ENCODE assay signal across 1 cellular context in genomic region chr19:8001995-8002849, GRCh38.
A peak's percentile ranks its signal among the peaks of the same experiment; 100 is the strongest.
TF ChIP-seq lines count a peak whose summit lies in the region.

No MANE protein-coding gene starts in this region.

TF ChIP-seq in HepG2, 621 proteins besides CTCF, POLR2A, EP300 and RAD21 (continued from another document and continues in another):
- TF ChIP-seq GATAD1 (CRISPR knock-in tag; IDR thresholded peaks at IDR 0.05) (peak; percentile 62), PBX2 (CRISPR knock-in tag; IDR thresholded peaks at IDR 0.05) (no peak), BRCA1 (CRISPR knock-in tag; IDR thresholded peaks at IDR 0.05) (no peak), ZNF451 (CRISPR knock-in tag; IDR thresholded peaks at IDR 0.05) (no peak), ZNF430 (CRISPR knock-in tag; IDR thresholded peaks at IDR 0.05) (no peak), MXD4 (CRISPR knock-in tag; IDR thresholded peaks at IDR 0.05) (0 out of 2 replicates have a peak, but pooled peaks have one; percentile 27), ELF1 (CRISPR knock-in tag; IDR thresholded peaks at IDR 0.05) (no peak), HMGXB4 (CRISPR knock-in tag; IDR thresholded peaks at IDR 0.05; ENCODE audit: borderline replicate concordance in 1 of 2, low read depth in 1 of 2) (peak; percentile 49 to 90; a peak in 3 of 4 replicates), CREM (IDR thresholded peaks at IDR 0.05) (no peak), CREM (CRISPR knock-in tag; IDR thresholded peaks at IDR 0.05) (no peak), TAF1 (CRISPR knock-in tag; IDR thresholded peaks at IDR 0.05) (no peak), MTF2 (CRISPR knock-in tag; IDR thresholded peaks at IDR 0.05; ENCODE audit: borderline replicate concordance) (no peak), POGZ (CRISPR knock-in tag; IDR thresholded peaks at IDR 0.05) (no peak), NFYB (CRISPR knock-in tag; IDR thresholded peaks at IDR 0.05) (no peak), HDAC2 (CRISPR knock-in tag; IDR thresholded peaks at IDR 0.05) (no peak), ZBTB14 (CRISPR knock-in tag; IDR thresholded peaks at IDR 0.05) (no peak), XBP1 (CRISPR knock-in tag; IDR thresholded peaks at IDR 0.05) (no peak), SSRP1 (CRISPR knock-in tag; IDR thresholded peaks at IDR 0.05) (no peak), NFIB (CRISPR knock-in tag; IDR thresholded peaks at IDR 0.05; ENCODE audit: borderline replicate concordance) (no peak), SRF (IDR thresholded peaks at IDR 0.05; ENCODE audit: low read depth, low read length) (no peak), TRIM22 (IDR thresholded peaks at IDR 0.05) (no peak), ZBTB25 (CRISPR knock-in tag; IDR thresholded peaks at IDR 0.05) (0 out of 2 replicates have a peak, but pooled peaks have one; percentile 63), FOXJ3 (CRISPR knock-in tag; IDR thresholded peaks at IDR 0.05; ENCODE audit: borderline replicate concordance) (no peak), ZBTB46 (CRISPR knock-in tag; IDR thresholded peaks at IDR 0.05; ENCODE audit: borderline replicate concordance) (no peak), NAIF1 (CRISPR knock-in tag; IDR thresholded peaks at IDR 0.05; ENCODE audit: borderline replicate concordance) (no peak), ZEB1 (IDR thresholded peaks at IDR 0.05; ENCODE audit: insufficient replicate concordance, low read depth) (no peak), EEA1 (CRISPR knock-in tag; IDR thresholded peaks at IDR 0.05; ENCODE audit: borderline replicate concordance) (no peak), FOXO1 (CRISPR knock-in tag; IDR thresholded peaks at IDR 0.05) (no peak), IKZF5 (CRISPR knock-in tag; IDR thresholded peaks at IDR 0.05) (peak; percentile 42; the same call in 1 of the 2 replicates), POLR2G (IDR thresholded peaks at IDR 0.05; ENCODE audit: low read depth, low read length) (no peak), TARDBP (CRISPR knock-in tag; IDR thresholded peaks at IDR 0.05) (no peak), NCOA5 (CRISPR knock-in tag; IDR thresholded peaks at IDR 0.05) (no peak), ESRRA (CRISPR knock-in tag; IDR thresholded peaks at IDR 0.05; ENCODE audit: low read depth) (no peak), ZNF326 (CRISPR knock-in tag; IDR thresholded peaks at IDR 0.05; ENCODE audit: borderline replicate concordance) (no peak), KDM6A (CRISPR knock-in tag; IDR thresholded peaks at IDR 0.05; ENCODE audit: low read depth) (no peak), EZH2 (conservative IDR thresholded peaks at IDR 0.05; ENCODE audit: low read depth, low read length) (no peak), TFDP2 (CRISPR knock-in tag; IDR thresholded peaks at IDR 0.05) (0 out of 2 replicates have a peak, but pooled peaks have one; percentile 49), TCF12 (IDR thresholded peaks at IDR 0.05) (no peak), TCF12 (CRISPR knock-in tag; IDR thresholded peaks at IDR 0.05) (no peak), ZNF335 (CRISPR knock-in tag; IDR thresholded peaks at IDR 0.05) (no peak), ZNF570 (CRISPR knock-in tag; IDR thresholded peaks at IDR 0.05; ENCODE audit: borderline replicate concordance) (no peak), MTA1 (CRISPR knock-in tag; IDR thresholded peaks at IDR 0.05; ENCODE audit: borderline replicate concordance) (no peak), ZNF253 (CRISPR knock-in tag; IDR thresholded peaks at IDR 0.05; ENCODE audit: borderline replicate concordance) (no peak), HINFP (CRISPR knock-in tag; IDR thresholded peaks at IDR 0.05; ENCODE audit: low read depth) (no peak), ZNF432 (CRISPR knock-in tag; IDR thresholded peaks at IDR 0.05; ENCODE audit: borderline replicate concordance) (no peak), SP4 (CRISPR knock-in tag; IDR thresholded peaks at IDR 0.05) (0 out of 2 replicates have a peak, but pooled peaks have one; percentile 37), ZNF629 (CRISPR knock-in tag; conservative IDR thresholded peaks at IDR 0.05) (peak; percentile 43), ZFP41 (CRISPR knock-in tag; IDR thresholded peaks at IDR 0.05; ENCODE audit: borderline replicate concordance) (no peak), TEF (CRISPR knock-in tag; IDR thresholded peaks at IDR 0.05) (no peak), MIER3 (CRISPR knock-in tag; IDR thresholded peaks at IDR 0.05; ENCODE audit: borderline replicate concordance) (peak; percentile 54; the same call in 1 of the 2 replicates), ZNF44 (CRISPR knock-in tag; IDR thresholded peaks at IDR 0.05) (no peak), HNRNPK (IDR thresholded peaks at IDR 0.05; ENCODE audit: low read depth, low read length, poor library complexity, severe bottlenecking) (no peak), SNRNP70 (IDR thresholded peaks at IDR 0.05; ENCODE audit: low read depth, low read length) (no peak), ZNF546 (CRISPR knock-in tag; conservative IDR thresholded peaks at IDR 0.05) (no peak), FOSL2 (CRISPR knock-in tag; IDR thresholded peaks at IDR 0.05) (peak; percentile 34; the same call in 1 of the 2 replicates), CERS6 (CRISPR knock-in tag; IDR thresholded peaks at IDR 0.05) (no peak)
